Comparison of ENCODE assay signal across 30 cellular contexts in the genomic region with DNA sequence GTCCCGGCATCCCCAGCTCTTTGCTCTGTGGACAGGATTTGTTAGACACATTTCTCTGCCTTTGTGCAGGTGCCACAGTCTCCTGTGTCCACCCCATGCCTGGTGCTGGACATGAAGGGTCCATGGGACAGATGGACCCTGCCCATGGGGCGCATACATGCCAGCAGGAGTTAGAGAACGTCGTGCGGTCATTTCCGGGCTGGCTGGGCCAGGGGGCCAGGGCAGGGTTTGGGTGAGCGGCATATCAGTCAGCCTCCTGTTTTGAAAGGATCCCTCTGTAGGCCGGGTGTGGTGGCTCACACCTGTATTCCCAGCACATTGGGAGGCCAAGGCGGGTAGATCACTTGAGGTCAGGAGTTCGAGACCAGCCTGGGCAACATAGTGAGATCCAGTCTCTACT. TPM values are rescaled to one million over a fixed set of nuclear protein-coding genes. Genes with fewer than 3 reads are reported as not detected.
DNase-seq lines count a peak whose midpoint lies in the region; ATAC-seq and TF ChIP-seq lines count a peak whose summit lies in the region.
"Had no signal": no experiment of that assay in that cellular context is flagged by ENCODE, and none has a peak within 500 bp of the region (broad histone marks: within the 10 kb centered on the region; RNA-seq: fewer than 3 reads in every experiment).

No MANE protein-coding gene starts in this region.

- peak overlapping the region; percentile 56 for H3K27ac Mint-ChIP-seq in osteocyte (ENCODE audit: unreplicated experiment)
- H3K27ac Mint-ChIP-seq in endodermal cell: no peak overlapping the region
- H3K27ac Mint-ChIP-seq: activated CD4-positive, alpha-beta memory T cell treated with anti-CD3 and anti-CD28 coated beads for 36 hours; activated naive CD4-positive, alpha-beta T cell treated with anti-CD3 and anti-CD28 coated beads, Interleukin-2, amount 10 ng/mL, durations not matched to agents 7 days and 5 days; CD4-positive, alpha-beta T cell; HFFc6; natural killer cell; T-helper 2 cell treated with Interferon-gamma antibody and Interleukin-4, amounts not matched to agents 5 μg/mL and 100 μg/mL, for 36 hours had no signal

- H3K27ac ChIP-seq in right atrium auricular region (peak overlapping the region; percentile 76 to 87), gastroesophageal sphincter (peak overlapping the region in 3 of 4 donors; percentile 29 to 93 (median 88)), endodermal cell (ENCODE audit: low read depth, low read length) (no peak overlapping the region)
- H3K27ac ChIP-seq: GM23248 had no signal

- no peaks in the 10 kb centered on the region for H3K9me3 ChIP-seq in right atrium auricular region
- no peaks in the 10 kb centered on the region for H3K9me3 ChIP-seq in gastroesophageal sphincter
- no peaks in the 10 kb centered on the region for H3K9me3 ChIP-seq in endodermal cell (ENCODE audit: control insufficient read depth, low read length)
- H3K9me3 ChIP-seq: heart left ventricle, mucosa of descending colon, right lobe of liver, spleen, upper lobe of left lung had no signal

- no peak overlapping the region for H3K9ac ChIP-seq in endodermal cell (ENCODE audit: extremely low read depth, low read length, poor library complexity, severe bottlenecking)
- H3K9ac ChIP-seq: GM23248 had no signal

- no peak for ATAC-seq in gastroesophageal sphincter
- ATAC-seq in GM19455 (IDR thresholded peaks at IDR 0.05; ENCODE audit: unreplicated experiment): no peak
- ATAC-seq: heart left ventricle, mucosa of descending colon, natural killer cell, Panc1, right lobe of liver had no signal

- TF ChIP-seq POLR2A in gastroesophageal sphincter (IDR thresholded peaks at IDR 0.05): no peak

- H3K36me3 Mint-ChIP-seq in osteocyte (ENCODE audit: unreplicated experiment): no peaks in the 10 kb centered on the region
- peaks cover 3% of the 10 kb centered on the region for H3K36me3 Mint-ChIP-seq in endodermal cell (ENCODE audit: low read depth)
- H3K36me3 Mint-ChIP-seq: natural killer cell had no signal

- WGBS in gastroesophageal sphincter (ENCODE audit: low coverage in 1 of 2), 2 donors: 80 to 86% methylated on average over 1 of the region's 10 CpGs
- WGBS in endodermal cell (ENCODE audit: insufficient coverage in 1 of 2, insufficient read length in 1 of 2), 2 experiments: 96 to 97% methylated on average over 10 of the region's 10 CpGs

- DNase-seq in right atrium auricular region (ENCODE audit: low spot score) (no peak), cardiac septum (ENCODE audit: low spot score) (no peak), osteocyte (ENCODE audit: extremely low spot score, unreplicated experiment) (no peak), endodermal cell (no peak), RPMI8226 (no peak), NCI-H2227 (lab: John Stamatoyannopoulos, UW; ENCODE audit: unreplicated experiment) (no peak)
- DNase-seq: activated CD4-positive, alpha-beta memory T cell treated with anti-CD3 and anti-CD28 coated beads for 36 hours; activated CD4-positive, alpha-beta T cell treated with anti-CD3 and anti-CD28 coated beads for 1 hour; activated naive CD4-positive, alpha-beta T cell treated with anti-CD3 and anti-CD28 coated beads, Interleukin-2, amount 10 ng/mL, durations not matched to agents 7 days and 5 days; CD4-positive, alpha-beta T cell; DND-41; foreskin fibroblast; GF-D8; GM23248; heart left ventricle; HFFc6; mucosa of descending colon; natural killer cell; NCI-H1048; NCI-H446; NCI-H748 treated with DMSO at 0.1 percent for 48 hours; right lobe of liver; SIG-M5; spleen; upper lobe of left lung had no signal

- H3K4me1 Mint-ChIP-seq in osteocyte (ENCODE audit: unreplicated experiment): peaks cover 52% of the 10 kb centered on the region
- peaks cover 40% of the 10 kb centered on the region for H3K4me1 Mint-ChIP-seq in endodermal cell

- H3K27me3 ChIP-seq in right atrium auricular region (no peaks in the 10 kb centered on the region), gastroesophageal sphincter (no peaks in the 10 kb centered on the region), endodermal cell (ENCODE audit: control insufficient read depth, insufficient read depth, low read length, poor library complexity, severe bottlenecking) (no peaks in the 10 kb centered on the region)
- H3K27me3 ChIP-seq: heart left ventricle, right lobe of liver, spleen, upper lobe of left lung had no signal

- H3K4me1 ChIP-seq in right atrium auricular region: peaks cover 0 to 68% of the 10 kb centered on the region in 2 donors
- H3K4me1 ChIP-seq in gastroesophageal sphincter: peaks cover 2 to 89% (median 53%) of the 10 kb centered on the region in 3 donors
- peaks cover 24% of the 10 kb centered on the region for H3K4me1 ChIP-seq in endodermal cell (ENCODE audit: control insufficient read depth, insufficient read depth, low read length)
- H3K4me1 ChIP-seq: right lobe of liver had no signal

- no peak for TF ChIP-seq EP300 in gastroesophageal sphincter (IDR thresholded peaks at IDR 0.05)

- H3K4me3 ChIP-seq in right atrium auricular region: no peak overlapping the region
- H3K4me3 ChIP-seq in gastroesophageal sphincter: no peak overlapping the region
- H3K4me3 ChIP-seq in endodermal cell (ENCODE audit: low read length): no peak overlapping the region
- H3K4me3 ChIP-seq: GM23248, heart left ventricle, lung, mucosa of descending colon, right lobe of liver, spleen, upper lobe of left lung had no signal

- H3K4me3 Mint-ChIP-seq in osteocyte (ENCODE audit: unreplicated experiment) (no peak overlapping the region), endodermal cell (no peak overlapping the region)
- H3K4me3 Mint-ChIP-seq: activated CD4-positive, alpha-beta memory T cell treated with anti-CD3 and anti-CD28 coated beads for 36 hours; activated naive CD4-positive, alpha-beta T cell treated with anti-CD3 and anti-CD28 coated beads, Interleukin-2, amount 10 ng/mL, durations not matched to agents 7 days and 5 days; CD4-positive, alpha-beta T cell; HFFc6; natural killer cell; T-helper 2 cell treated with Interferon-gamma antibody and Interleukin-4, amounts not matched to agents 5 μg/mL and 100 μg/mL, for 36 hours had no signal

- H3K9me3 Mint-ChIP-seq in osteocyte (ENCODE audit: unreplicated experiment) (no peaks in the 10 kb centered on the region), endodermal cell (no peaks in the 10 kb centered on the region)
- H3K9me3 Mint-ChIP-seq: activated CD4-positive, alpha-beta memory T cell treated with anti-CD3 and anti-CD28 coated beads for 36 hours; activated naive CD4-positive, alpha-beta T cell treated with anti-CD3 and anti-CD28 coated beads, Interleukin-2, amount 10 ng/mL, durations not matched to agents 7 days and 5 days; CD4-positive, alpha-beta T cell; natural killer cell; T-helper 2 cell treated with Interferon-gamma antibody and Interleukin-4, amounts not matched to agents 5 μg/mL and 100 μg/mL, for 36 hours had no signal

- H3K27me3 Mint-ChIP-seq in osteocyte (ENCODE audit: unreplicated experiment) (no peaks in the 10 kb centered on the region), endodermal cell (ENCODE audit: insufficient read depth) (no peaks in the 10 kb centered on the region)
- H3K27me3 Mint-ChIP-seq: activated CD4-positive, alpha-beta memory T cell treated with anti-CD3 and anti-CD28 coated beads for 36 hours; activated naive CD4-positive, alpha-beta T cell treated with anti-CD3 and anti-CD28 coated beads, Interleukin-2, amount 10 ng/mL, durations not matched to agents 7 days and 5 days; CD4-positive, alpha-beta T cell had no signal

- TF ChIP-seq CTCF in right atrium auricular region (IDR thresholded peaks at IDR 0.05): no peak
- no peak for TF ChIP-seq CTCF in gastroesophageal sphincter (IDR thresholded peaks at IDR 0.05)
- no peak for TF ChIP-seq CTCF in osteocyte (IDR thresholded peaks at IDR 0.05)
- TF ChIP-seq CTCF in endodermal cell (conservative IDR thresholded peaks at IDR 0.05): no peak

- intact Hi-C loops in cardiac septum (cut with DNase I): no loop called here

- no peaks in the 10 kb centered on the region for H3K36me3 ChIP-seq in right atrium auricular region
- H3K36me3 ChIP-seq in gastroesophageal sphincter: no peaks in the 10 kb centered on the region
- H3K36me3 ChIP-seq in endodermal cell (ENCODE audit: control insufficient read depth, insufficient read depth, low read length): no peaks in the 10 kb centered on the region
- H3K36me3 ChIP-seq: heart left ventricle, right lobe of liver, spleen, upper lobe of left lung had no signal

RNA-seq across cellular contexts. Expression of a gene that starts 11.0 kb away (rescaled TPM):
- total RNA-seq in right atrium auricular region (10 to 100 TPM in 1 of 2 donors, 1 to 10 TPM in 1; 5.7 to 11.3 TPM), cardiac septum (5.4 TPM), gastroesophageal sphincter (10 to 100 TPM; 12.9 to 19.0 (median 14.6) TPM), osteocyte (12.4 and 13.2 TPM in 2 replicates), endodermal cell (10 to 100 TPM in 1 of 2 donors, 1 to 10 TPM in 1; 9.4 to 11.2 TPM)
- 5.7 TPM for polyA plus RNA-seq in endodermal cell (2013, experiment 1 of 2)
- 5.3 TPM for polyA plus RNA-seq in endodermal cell (2013, experiment 2 of 2)

RNA-seq across cellular contexts. Expression of a gene that starts 35.1 kb away (rescaled TPM):
- total RNA-seq in right atrium auricular region (1 to 10 TPM; 2.2 to 3.0 TPM), cardiac septum (3.0 TPM), gastroesophageal sphincter (1 to 10 TPM in 3 of 4 donors, under 1 TPM in 1; 0.96 to 4.0 (median 2.0) TPM), osteocyte (4.7 and 5.9 TPM in 2 replicates), endodermal cell (1 to 10 TPM; 5.0 to 7.2 TPM)
- 14.1 TPM for polyA plus RNA-seq in endodermal cell (2013, experiment 1 of 2)
- 12.5 TPM for polyA plus RNA-seq in endodermal cell (2013, experiment 2 of 2)
- total RNA-seq: natural killer cell had no signal

RNA-seq across cellular contexts. Expression of a gene that starts 35.7 kb away (rescaled TPM):
- 1 to 10 TPM; 4.0 to 5.8 TPM for total RNA-seq in right atrium auricular region
- 8.8 TPM for total RNA-seq in cardiac septum
- total RNA-seq in gastroesophageal sphincter: 1 to 10 TPM; 3.8 to 8.9 (median 6.3) TPM
- 24.0 and 25.7 TPM in 2 replicates for total RNA-seq in osteocyte
- 10 to 100 TPM; 26.6 to 29.7 TPM for total RNA-seq in endodermal cell
- 20.4 TPM for polyA plus RNA-seq in endodermal cell (2013, experiment 1 of 2)
- 17.5 TPM for polyA plus RNA-seq in endodermal cell (2013, experiment 2 of 2)

RNA-seq across cellular contexts. Expression of a gene that starts 41.2 kb away (rescaled TPM):
- 10 to 100 TPM; 71.8 to 73.9 TPM for total RNA-seq in right atrium auricular region
- total RNA-seq in cardiac septum: 29.6 TPM
- total RNA-seq in gastroesophageal sphincter: 10 to 100 TPM; 10.9 to 67.4 (median 42.7) TPM
- 17.0 and 18.7 TPM in 2 replicates for total RNA-seq in osteocyte
- total RNA-seq in endodermal cell: 10 to 100 TPM; 10.4 to 10.5 TPM
- 9.9 TPM for polyA plus RNA-seq in endodermal cell (2013, experiment 1 of 2)
- 11.0 TPM for polyA plus RNA-seq in endodermal cell (2013, experiment 2 of 2)
- total RNA-seq: activated CD4-positive, alpha-beta memory T cell treated with anti-CD3 and anti-CD28 coated beads for 36 hours; CD4-positive, alpha-beta T cell; natural killer cell had no signal

RNA-seq across cellular contexts. Expression of a gene that starts 59.2 kb away (rescaled TPM):
- 100 to 1,000 TPM; 119 to 171 TPM for total RNA-seq in right atrium auricular region
- total RNA-seq in cardiac septum: 58.9 TPM
- total RNA-seq in gastroesophageal sphincter: 10 to 100 TPM; 64.8 to 72.6 (median 68.6) TPM
- total RNA-seq in osteocyte: 55.7 and 59.4 TPM in 2 replicates
- total RNA-seq in endodermal cell: 10 to 100 TPM; 76.9 to 83.9 TPM
- 50.3 TPM for polyA plus RNA-seq in endodermal cell (2013, experiment 1 of 2)
- 45.4 TPM for polyA plus RNA-seq in endodermal cell (2013, experiment 2 of 2)
